ENCODE assay signal across 8 cellular contexts in the genomic region with DNA sequence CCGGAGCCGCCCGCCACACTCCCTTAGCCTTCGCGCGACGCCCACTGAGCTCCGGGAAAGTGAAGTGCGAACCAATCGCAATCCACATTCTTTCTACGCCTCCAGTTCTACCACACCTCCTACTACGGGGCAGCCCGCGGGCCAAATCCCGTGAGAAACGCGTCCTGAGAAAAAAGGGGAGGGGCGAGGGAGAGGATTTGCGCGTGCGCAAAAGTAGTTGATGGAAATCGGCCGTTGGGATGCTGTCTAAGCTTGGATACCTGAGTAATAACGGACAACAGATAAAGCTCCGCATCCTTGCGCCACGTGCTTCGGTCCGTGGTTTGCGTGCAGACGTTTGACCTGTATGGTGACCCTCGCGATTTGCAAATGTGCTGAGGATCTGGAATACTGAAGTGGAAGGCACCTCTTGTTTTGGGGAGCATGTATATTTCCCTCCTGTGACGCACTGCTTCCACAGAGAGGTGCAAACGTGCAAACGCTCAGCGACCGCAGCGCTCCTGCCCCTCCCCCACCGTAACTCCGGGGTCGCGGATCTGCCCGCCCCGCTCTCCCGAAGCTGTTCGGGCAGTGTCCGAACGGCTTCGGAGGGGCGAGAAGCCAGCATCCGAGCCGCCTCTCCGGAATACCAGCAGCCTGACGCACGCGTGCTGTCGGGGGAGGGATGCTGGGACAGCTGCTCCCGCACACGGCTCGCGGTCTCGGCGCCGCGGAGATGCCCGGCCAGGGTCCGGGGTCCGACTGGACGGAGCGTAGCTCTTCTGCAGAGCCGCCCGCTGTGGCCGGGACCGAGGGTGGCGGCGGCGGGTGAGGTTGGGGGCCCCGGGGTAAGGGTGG. TPM values are rescaled to one million over a fixed set of nuclear protein-coding genes. Genes with fewer than 3 reads are reported as not detected.
DNase-seq lines count a peak whose midpoint lies in the region; ATAC-seq, FAIRE-seq and TF ChIP-seq lines count a peak whose summit lies in the region.

A gene with protein sequence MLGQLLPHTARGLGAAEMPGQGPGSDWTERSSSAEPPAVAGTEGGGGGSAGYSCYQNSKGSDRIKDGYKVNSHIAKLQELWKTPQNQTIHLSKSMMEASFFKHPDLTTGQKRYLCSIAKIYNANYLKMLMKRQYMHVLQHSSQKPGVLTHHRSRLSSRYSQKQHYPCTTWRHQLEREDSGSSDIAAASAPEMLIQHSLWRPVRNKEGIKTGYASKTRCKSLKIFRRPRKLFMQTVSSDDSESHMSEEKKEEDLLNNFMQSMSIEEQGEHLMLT (plus strand): TSS at position 634 of the 837 bp plus-strand sequence. CDS start 31 bp downstream, at position 665.
A gene (minus strand): TSS at position 46 of the 837 bp plus-strand sequence. CDS start 54 bp downstream, outside the sequence.

- peak; percentile 71 for ATAC-seq in GM21447 (IDR thresholded peaks at IDR 0.05; ENCODE audit: unreplicated experiment)

- peak within 1 kb of the TSS; percentile 77 for H3K4me2 ChIP-seq in OCI-LY1 (ENCODE audit: low read length)

- H3K4me3 ChIP-seq in HUES64 (ENCODE audit: low read length) (peak within 1 kb of the TSS; percentile 95), OCI-LY1 (ENCODE audit: low read depth, low read length, poor library complexity, severe bottlenecking) (peak within 1 kb of the TSS; percentile 93), mesodermal cell (ENCODE audit: extremely low read depth, insufficient read depth, low read length, poor library complexity, severe bottlenecking) (peak within 1 kb of the TSS; percentile 85)

- H3K4me1 Mint-ChIP-seq in Calu3 (ENCODE audit: low read depth, unreplicated experiment), result peaks cover 14% of the 10 kb centered on the region

- no peak for TF ChIP-seq CTCF in Calu3 (IDR thresholded peaks at IDR 0.05; ENCODE audit: unreplicated experiment)
- no peak for TF ChIP-seq CTCF in OCI-LY1 (IDR thresholded peaks at IDR 0.05; ENCODE audit: low read length)

- no peak within 1 kb of the TSS for H2AFZ ChIP-seq in OCI-LY1 (ENCODE audit: low read length)

- DNase-seq in Calu3, result peak; percentile 98
- peak; percentile 91 for DNase-seq in activated CD8-positive, alpha-beta memory T cell treated with anti-CD3 and anti-CD28 coated beads, Interleukin-2, amount 50 U/mL, for 4 hours
- DNase-seq in stimulated activated CD8-positive, alpha-beta memory T cell treated with anti-CD3 and anti-CD28 coated beads, Interleukin-15, amount 100 ng/mL, for 4 hours (ENCODE audit: low read depth in 2 of 2), result peak; percentile 85 to 92

- H3K27me3 ChIP-seq in HUES64 (ENCODE audit: insufficient read depth, low read length) (no peaks in the 10 kb centered on the region), OCI-LY1 (ENCODE audit: insufficient read depth, low read length) (no peaks in the 10 kb centered on the region)

- peaks cover 43% of the 10 kb centered on the region for H3K36me3 Mint-ChIP-seq in Calu3 (ENCODE audit: insufficient read depth, unreplicated experiment)

- H3F3A ChIP-seq in OCI-LY1 (ENCODE audit: insufficient read depth, low read length), result no peaks in the 10 kb centered on the region

- H3K9me2 ChIP-seq in OCI-LY1 (ENCODE audit: low read depth, low read length), result no peaks in the 10 kb centered on the region

- H3K9me3 ChIP-seq in HUES64 (ENCODE audit: insufficient read depth, low read depth, low read length) (no peaks in the 10 kb centered on the region), OCI-LY1 (ENCODE audit: low read length) (no peaks in the 10 kb centered on the region), mesodermal cell (ENCODE audit: control insufficient read depth, low read length) (no peaks in the 10 kb centered on the region)

- CTCF ChIA-PET in Calu3 (lab: Charles Lee), result interaction anchor here (0.6 to 2.4 kb wide), 10 partner anchors 18 to 134 kb away, joined by 3 to 21 read pairs (median 6); a partner anchor contains a TSS

- no peaks in the 10 kb centered on the region for H3K27me3 Mint-ChIP-seq in Calu3 (ENCODE audit: unreplicated experiment)

- peak within 1 kb of the TSS; percentile 85 for H3K4me3 Mint-ChIP-seq in Calu3 (ENCODE audit: low read depth, unreplicated experiment)

- H3K36me3 ChIP-seq in HUES64 (ENCODE audit: insufficient read depth, low read length), result peaks cover 20% of the 10 kb centered on the region
- peaks cover 8% of the 10 kb centered on the region; the same call in 1 of the 2 replicates for H3K36me3 ChIP-seq in OCI-LY1 (ENCODE audit: insufficient read depth, low read length)
- peaks cover 17% of the 10 kb centered on the region for H3K36me3 ChIP-seq in mesodermal cell (ENCODE audit: control insufficient read depth, insufficient read depth, low read length)

- H3K27ac ChIP-seq in HUES64 (ENCODE audit: low read depth, low read length) (peak within 1 kb of the TSS; percentile 98), OCI-LY1 (ENCODE audit: low read depth, low read length, poor library complexity, severe bottlenecking) (peak within 1 kb of the TSS; percentile 91), mesodermal cell (ENCODE audit: low read depth, low read length, severe bottlenecking) (peak within 1 kb of the TSS; percentile 98)

- under 1% methylated on average over 79 of the region's 79 CpGs for whole genome bisulfite sequencing in HUES64
- WGBS in mesodermal cell (ENCODE audit: insufficient coverage in 2 of 2), 2 experiments, result 0% methylated on average over 54 to 70 of the region's 79 CpGs

- peak; percentile 94 for FAIRE-seq in endometrium (lab: Jason Lieb, UNC)

- peaks cover 8% of the 10 kb centered on the region; the same call in 1 of the 2 replicates for H3K4me1 ChIP-seq in HUES64 (ENCODE audit: insufficient read depth, low read length)
- peaks cover 17% of the 10 kb centered on the region for H3K4me1 ChIP-seq in OCI-LY1 (ENCODE audit: insufficient read depth, low read length, severe bottlenecking)
- peaks cover 7% of the 10 kb centered on the region for H3K4me1 ChIP-seq in mesodermal cell (ENCODE audit: control insufficient read depth, insufficient read depth, low read length, poor library complexity, severe bottlenecking)

- H3K79me2 ChIP-seq in OCI-LY1 (ENCODE audit: insufficient read depth, low read length), result peaks cover 10% of the 10 kb centered on the region

- intact Hi-C loops in Calu3 (cut with micrococcal nuclease; ENCODE audit: unreplicated experiment), result loop anchor here (1.0 kb wide), 1 partner anchor 134 kb away; no protein-coding TSS in a partner anchor

- H3K9ac ChIP-seq in HUES64 (ENCODE audit: low read depth, low read length) (peak within 1 kb of the TSS; percentile 93), OCI-LY1 (ENCODE audit: low read length) (peak within 1 kb of the TSS; percentile 99)

- H3K9me3 Mint-ChIP-seq in Calu3 (ENCODE audit: low read depth, unreplicated experiment), result no peaks in the 10 kb centered on the region

- no peaks in the 10 kb centered on the region for H4K20me1 ChIP-seq in OCI-LY1 (ENCODE audit: insufficient read depth, low read length)

- BruUV-seq in Calu3 (replicated peaks; lab: Mats Ljungman, UMichigan), result no TSS peak

- H3K27ac Mint-ChIP-seq in Calu3 (ENCODE audit: unreplicated experiment), result peak within 1 kb of the TSS; percentile 87

RNA-seq across cellular contexts. Expression of the first gene that starts in this region (rescaled TPM):
- total RNA-seq in Calu3 (2022), result 10.5 and 11.2 TPM in 2 replicates
- 19.1 TPM for polyA plus RNA-seq in HUES64 (2013, experiment 1 of 2)
- 22.4 TPM for polyA plus RNA-seq in HUES64 (2013, experiment 2 of 2)
- polyA plus RNA-seq in mesodermal cell (2013, experiment 1 of 2), result 18.5 TPM
- polyA plus RNA-seq in mesodermal cell (2013, experiment 2 of 2), result 19.0 TPM

RNA-seq across cellular contexts. Expression of the second gene that starts in this region (rescaled TPM):
- total RNA-seq in Calu3 (2022), result 31.8 and 35.9 TPM in 2 replicates
- 40.2 TPM for polyA plus RNA-seq in HUES64 (2013, experiment 1 of 2)
- polyA plus RNA-seq in HUES64 (2013, experiment 2 of 2), result 41.1 TPM
- polyA plus RNA-seq in mesodermal cell (2013, experiment 1 of 2), result 37.7 TPM
- 41.5 TPM for polyA plus RNA-seq in mesodermal cell (2013, experiment 2 of 2)

Comparison
In these comparisons a context has a peak if more than half of its experiments do, and no peak if none do; other contexts are left out.
1. Peak in every context shown above with its lines: DNase-seq, ATAC-seq, H3K4me3 ChIP-seq and H3K27ac ChIP-seq.